Comparison of ENCODE assay signal across 19 cellular contexts in the genomic region with DNA sequence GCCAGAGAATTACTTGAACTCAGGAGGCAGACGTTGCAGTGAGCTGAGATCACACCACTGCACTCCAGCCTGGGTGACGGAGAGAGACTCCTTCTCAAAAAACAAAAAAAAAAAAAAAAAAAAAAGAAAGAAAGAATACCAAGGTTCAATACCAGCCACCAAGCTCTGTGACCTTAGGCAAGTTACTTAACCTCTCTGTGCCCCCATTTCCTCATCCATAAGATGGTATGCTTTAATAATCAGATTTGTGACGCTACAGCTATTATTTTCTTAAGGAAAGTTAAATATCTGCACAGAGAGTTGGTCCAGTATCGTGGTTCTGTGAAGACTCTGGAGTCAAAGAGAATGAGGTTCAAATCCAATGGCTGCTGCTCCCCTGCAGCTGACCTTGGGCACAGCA. TPM values are rescaled to one million over a fixed set of nuclear protein-coding genes. Genes with fewer than 3 reads are reported as not detected.
DNase-seq lines count a peak whose midpoint lies in the region; ATAC-seq, FAIRE-seq and TF ChIP-seq lines count a peak whose summit lies in the region.
"Had no signal": no experiment of that assay in that cellular context is flagged by ENCODE, and none has a peak within 500 bp of the region (broad histone marks: within the 10 kb centered on the region; RNA-seq: fewer than 3 reads in every experiment).

No MANE protein-coding gene starts in this region.

- H3K4me3 ChIP-seq in HepG2 (replicated peaks in 1 of 3; ENCODE audit: insufficient read depth in 1 of 3, low read depth in 2 of 3, low read length in 3 of 3) = no peak overlapping the region
- H3K4me3 ChIP-seq in right lobe of liver = no peak overlapping the region
- no peak overlapping the region for H3K4me3 ChIP-seq in H1 (ENCODE audit: extremely low read depth in 1 of 4, insufficient read depth in 2 of 4, low read depth in 3 of 4, low read length in 4 of 4)
- H3K4me3 ChIP-seq: A549; BLaER1 treated with 17β-estradiol and CSF1 and Interleukin-3, amounts not matched to agents 10 nM and 100 nM had no signal

- H3K23me2 ChIP-seq in H1 (ENCODE audit: low read depth, low read length) = peaks cover 4% of the 10 kb centered on the region; the same call in 1 of the 2 replicates

- TF ChIP-seq POLR2A in HepG2 (IDR thresholded peaks at IDR 0.05; ENCODE audit: insufficient read depth in 1 of 2, low read depth in 2 of 2, low read length in 2 of 2) (no peak), right lobe of liver (IDR thresholded peaks at IDR 0.05) (no peak), H1 (IDR thresholded peaks at IDR 0.05; ENCODE audit: control extremely low read depth in 1 of 2, low read depth in 2 of 2, low read length in 2 of 2) (no peak)

- no peak for FAIRE-seq in HepG2 (lab: Jason Lieb, UNC)
- FAIRE-seq in H1 (lab: Jason Lieb, UNC) = no peak
- FAIRE-seq: A549, D721Med, G401.6, GM12891 had no signal

- H3K4ac ChIP-seq in H1 (replicated peaks; ENCODE audit: insufficient read length, low read depth, low read length) = no peak overlapping the region

- TF ChIP-seq RAD21 in HepG2 (CRISPR knock-in tag; IDR thresholded peaks at IDR 0.05) = no peak
- no peak for TF ChIP-seq RAD21 in H1 (IDR thresholded peaks at IDR 0.05 in 1 of 2, conservative IDR thresholded peaks at IDR 0.05 in 1 of 2; ENCODE audit: low read depth in 2 of 2, low read length in 2 of 2)

- H3K27me3 ChIP-seq in HepG2 (ENCODE audit: control insufficient read depth in 1 of 2, insufficient read depth in 2 of 2, low read length in 2 of 2) (peaks cover 11 to 67% of the 10 kb centered on the region in 2 experiments), right lobe of liver (no peaks in the 10 kb centered on the region), H1 (replicated peaks in 1 of 4; ENCODE audit: control insufficient read depth in 3 of 4, extremely low read depth in 1 of 4, insufficient read depth in 3 of 4, low read length in 3 of 4) (peaks cover 0 to 18% (median 7%) of the 10 kb centered on the region in 4 experiments; a peak in 5 of 7 replicates)

- TF ChIP-seq EP300 in HepG2 (IDR thresholded peaks at IDR 0.05; ENCODE audit: low read depth in 2 of 2, low read length in 2 of 2) = no peak
- TF ChIP-seq EP300 in HepG2 (CRISPR knock-in tag; IDR thresholded peaks at IDR 0.05; ENCODE audit: borderline replicate concordance) = no peak
- TF ChIP-seq EP300 in H1 (IDR thresholded peaks at IDR 0.05; ENCODE audit: borderline replicate concordance in 1 of 2, low read depth in 2 of 2, low read length in 2 of 2) = no peak

- CTCF ChIA-PET in HepG2 (lab: Yijun Ruan, JAX; ENCODE audit: low intra/inter-chr PET ratio, low total read pairs) = no interaction called here
- CTCF ChIA-PET in H1 (lab: Charles Lee; ENCODE audit: partially characterized antibody) = interaction anchor here (1.2 to 2.7 kb wide), 7 partner anchors 12 to 227 kb away, joined by 3 to 8 read pairs (median 5); no protein-coding TSS in a partner anchor

- H3K14ac ChIP-seq in H1 (ENCODE audit: insufficient read length) = no peak overlapping the region

- no peak overlapping the region for H3K27ac ChIP-seq in HepG2 (ENCODE audit: extremely low read length, insufficient read depth, low read length)
- no peak overlapping the region for H3K27ac ChIP-seq in right lobe of liver
- H3K27ac ChIP-seq in H1 (ENCODE audit: low read depth, low read length) = no peak overlapping the region
- H3K27ac ChIP-seq: 22Rv1, A549, C4-2B had no signal

- no peak overlapping the region for H4K5ac ChIP-seq in H1 (ENCODE audit: insufficient read length, low read depth, low read length)

- no peak overlapping the region for H2AK5ac ChIP-seq in H1 (ENCODE audit: low read depth, low read length)

- 0 out of 2 replicates have a peak overlapping the region, but pooled peaks have one; percentile 36 for H3K18ac ChIP-seq in H1 (ENCODE audit: extremely low read depth, low read length)

- POLR2A ChIA-PET in HepG2 (lab: Yijun Ruan, JAX) = no interaction called here
- POLR2A ChIA-PET in H1 (lab: Charles Lee; ENCODE audit: partially characterized antibody) = no interaction called here

- H4K91ac ChIP-seq in H1 (replicated peaks; ENCODE audit: insufficient read length, low read length) = no peak overlapping the region

- no peak overlapping the region; the same call in 1 of the 2 replicates for H4K8ac ChIP-seq in H1 (ENCODE audit: extremely low read depth, insufficient read depth, low read length)

- in situ Hi-C loops in HepG2 (cut with HindIII; ENCODE audit: extremely low pct_ligation_motif_present, low pct_unique_long_range_greater_than_20kb) = no loop called here

- H3K4me2 ChIP-seq in HepG2 (ENCODE audit: low read depth, low read length) = no peak overlapping the region
- no peak overlapping the region for H3K4me2 ChIP-seq in H1 (ENCODE audit: insufficient read depth in 1 of 2, low read depth in 2 of 2, low read length in 2 of 2)
- H3K4me2 ChIP-seq: A549 had no signal

- no peak overlapping the region for H2BK12ac ChIP-seq in H1 (ENCODE audit: low read depth, low read length)

- H4K20me1 ChIP-seq in HepG2 (ENCODE audit: insufficient read depth, low read length) (no peaks in the 10 kb centered on the region), H1 (replicated peaks in 1 of 2; ENCODE audit: control insufficient read depth in 1 of 2, insufficient read depth in 2 of 2, low read length in 2 of 2) (no peaks in the 10 kb centered on the region)
- H4K20me1 ChIP-seq: BLaER1 treated with 17β-estradiol and CSF1 and Interleukin-3, amounts not matched to agents 10 nM and 100 nM had no signal

- H3K4me1 ChIP-seq in HepG2 (ENCODE audit: insufficient read depth, low read length) (no peaks in the 10 kb centered on the region), right lobe of liver (no peaks in the 10 kb centered on the region), H1 (replicated peaks in 1 of 4; ENCODE audit: control insufficient read depth in 3 of 4, insufficient read depth in 4 of 4, low read length in 3 of 4) (peaks cover 3 to 30% (median 16%) of the 10 kb centered on the region in 4 experiments)

- ATAC-seq in HepG2 (no peak), right lobe of liver (no peak), HG02588 (IDR thresholded peaks at IDR 0.05; ENCODE audit: unreplicated experiment) (no peak), GM18909 (IDR thresholded peaks at IDR 0.05; ENCODE audit: poor library complexity, unreplicated experiment) (no peak)
- ATAC-seq: CD8-positive, alpha-beta T cell had no signal

- no peak overlapping the region for H3K23ac ChIP-seq in H1 (ENCODE audit: insufficient read length)

- H3K9me3 ChIP-seq in HepG2 (ENCODE audit: low read length) (no peaks in the 10 kb centered on the region), right lobe of liver (no peaks in the 10 kb centered on the region), H1 (ENCODE audit: insufficient read depth in 2 of 2, low read depth in 1 of 2, low read length in 1 of 2) (no peaks in the 10 kb centered on the region)
- H3K9me3 ChIP-seq: A549, Caco-2 had no signal

- WGBS in HepG2 (ENCODE audit: low lambda C conversion rate) = 25% methylated on average over 4 of the region's 4 CpGs
- 76% methylated on average over 4 of the region's 4 CpGs for WGBS in right lobe of liver (ENCODE audit: insufficient coverage, low coverage, low lambda C conversion rate, missing lambda C conversion rate)
- 67% methylated on average over 4 of the region's 4 CpGs; no CpG with 5 or more reads in 1 of the 2 experiments for WGBS in H1 (ENCODE audit: extremely low coverage in 1 of 2, insufficient coverage in 1 of 2, insufficient read length in 1 of 2, insufficient replicate concordance in 2 of 2, low coverage in 1 of 2, low lambda C conversion rate in 2 of 2, missing lambda C conversion rate in 1 of 2), 2 experiments

- no peaks in the 10 kb centered on the region for H3K79me1 ChIP-seq in H1 (ENCODE audit: low read depth, low read length)

- no peak for DNase-seq in HepG2 (ENCODE audit: low spot score)
- DNase-seq in right lobe of liver = no peak
- DNase-seq in H1 (ENCODE audit: low read depth in 1 of 2, low spot score in 2 of 2) = no peak
- DNase-seq: AML-193; Caco-2; Calu3; CD4-positive, alpha-beta T cell; CD8-positive, alpha-beta T cell; DMS79 treated with DMSO at 0.1 percent for 48 hours; GF-D8 had no signal

- no peak overlapping the region for H3K56ac ChIP-seq in H1 (replicated peaks; ENCODE audit: insufficient read length, low read depth, low read length)

- H3K79me2 ChIP-seq in HepG2 (ENCODE audit: insufficient read depth, low read length) = no peaks in the 10 kb centered on the region
- H3K79me2 ChIP-seq in H1 (ENCODE audit: control insufficient read depth in 1 of 2, insufficient read depth in 2 of 2, low read length in 2 of 2) = no peaks in the 10 kb centered on the region

- no peak for TF ChIP-seq CTCF in HepG2 (CRISPR knock-in tag; IDR thresholded peaks at IDR 0.05)
- TF ChIP-seq CTCF in right lobe of liver (IDR thresholded peaks at IDR 0.05) = no peak
- no peak for TF ChIP-seq CTCF in H1 (IDR thresholded peaks at IDR 0.05; ENCODE audit: control extremely low read depth in 1 of 3, insufficient read depth in 1 of 3, low read depth in 1 of 3, low read length in 3 of 3)

- no TSS peak for BruUV-seq in HepG2 (replicated peaks; lab: Mats Ljungman, UMichigan)

- no peak overlapping the region for H2AFZ ChIP-seq in HepG2 (ENCODE audit: low read length)
- H2AFZ ChIP-seq in H1 (ENCODE audit: low read length) = no peak overlapping the region

- 0 out of 2 replicates have a peak overlapping the region, but pooled peaks have one; percentile 83 for H2BK15ac ChIP-seq in H1 (ENCODE audit: low read length)

- H3K36me3 ChIP-seq in HepG2 (replicated peaks in 1 of 2; ENCODE audit: control insufficient read depth in 1 of 2, insufficient read depth in 2 of 2, low read length in 2 of 2) = no peaks in the 10 kb centered on the region
- peaks cover 0 to 39% (median 6%) of the 10 kb centered on the region in 4 donors for H3K36me3 ChIP-seq in right lobe of liver
- no peaks in the 10 kb centered on the region for H3K36me3 ChIP-seq in H1 (ENCODE audit: control insufficient read depth in 2 of 4, insufficient read depth in 4 of 4, low read length in 3 of 4)
- H3K36me3 ChIP-seq: BLaER1 treated with 17β-estradiol and CSF1 and Interleukin-3, amounts not matched to agents 10 nM and 100 nM had no signal

- H2BK20ac ChIP-seq in H1 (ENCODE audit: low read length) = no peak overlapping the region

- intact Hi-C loops in HepG2 (cut with micrococcal nuclease; ENCODE audit: unreplicated experiment) (no loop called here), right lobe of liver (cut with DNase I) (no loop called here)

- no peak overlapping the region for H2BK5ac ChIP-seq in H1 (ENCODE audit: low read depth, low read length)

- H2BK120ac ChIP-seq in H1 (replicated peaks; ENCODE audit: low read depth, low read length) = no peak overlapping the region

- H3K9ac ChIP-seq in HepG2 (ENCODE audit: insufficient read depth, low read depth, low read length) (no peak overlapping the region), H1 (replicated peaks in 1 of 4; ENCODE audit: extremely low read depth in 1 of 4, low read depth in 3 of 4, low read length in 3 of 4) (no peak overlapping the region)
- H3K9ac ChIP-seq: BLaER1 treated with 17β-estradiol and CSF1 and Interleukin-3, amounts not matched to agents 10 nM and 100 nM had no signal

RNA-seq across cellular contexts. Expression of gene FADD, which starts 57.3 kb away (rescaled TPM):
- total RNA-seq in HepG2 (2016; rRNA removed; fragmentation: Illumina TruSeq; extraction: Trizol) (21.4 and 22.2 TPM in 2 replicates), right lobe of liver (10 to 100 TPM in 3 of 6 experiments, 1 to 10 TPM in 3; 8.8 to 17.5 (median 10.6) TPM)
- 5.0 and 5.9 TPM in 2 replicates for total RNA-seq in HepG2 (2016; cell fraction: cytosol; rRNA removed; fragmentation: Illumina TruSeq; extraction: Trizol; ENCODE audit: low read depth)
- 20.6 and 22.3 TPM in 2 replicates for total RNA-seq in HepG2 (2016; cell fraction: insoluble cytoplasmic fraction; rRNA removed; fragmentation: Illumina TruSeq; extraction: Trizol)
- 13.7 and 13.9 TPM in 2 replicates for total RNA-seq in HepG2 (2016; cell fraction: membrane; rRNA removed; fragmentation: Illumina TruSeq; extraction: Trizol)
- 9.1 and 12.1 TPM in 2 replicates for total RNA-seq in HepG2 (2016; cell fraction: nucleus; rRNA removed; fragmentation: Illumina TruSeq; extraction: Trizol)
- polyA plus RNA-seq in HepG2 (2011; rRNA removed) (14.2 and 14.9 TPM in 2 replicates), H1 (2011; rRNA removed) (29.0 and 37.4 TPM in 2 replicates)
- 16.0 and 16.7 TPM in 2 replicates for polyA plus RNA-seq in HepG2 (2011; cell fraction: cytosol; rRNA removed)
- polyA plus RNA-seq in HepG2 (2011; cell fraction: nucleus; rRNA removed) = 7.8 and 9.6 TPM in 2 replicates
- polyA plus RNA-seq in HepG2 (2012) = 10.4 and 12.8 TPM in 2 replicates
- polyA plus RNA-seq in HepG2 (2016; cell fraction: cytosol; fragmentation: Illumina TruSeq; extraction: Trizol; ENCODE audit: low read depth) = 3.2 TPM in 2 replicates
- polyA plus RNA-seq in HepG2 (2016; cell fraction: insoluble cytoplasmic fraction; fragmentation: Illumina TruSeq; extraction: Trizol; ENCODE audit: low read depth) = 20.0 and 20.2 TPM in 2 replicates
- polyA plus RNA-seq in HepG2 (2016; cell fraction: membrane; fragmentation: Illumina TruSeq; extraction: Trizol; ENCODE audit: low read depth) = 7.0 and 7.9 TPM in 2 replicates
- 15.0 and 15.1 TPM in 2 replicates for polyA plus RNA-seq in HepG2 (2016; cell fraction: nucleus; fragmentation: Illumina TruSeq; extraction: Trizol; ENCODE audit: insufficient read depth, low read depth)
- polyA minus RNA-seq in HepG2 (2011; rRNA and poly(A)+ RNA removed; ENCODE audit: low replicate concordance) = 21.5 and 78.8 TPM in 2 replicates
- polyA minus RNA-seq in HepG2 (2011; cell fraction: cytosol; rRNA and poly(A)+ RNA removed) = 8.5 and 9.1 TPM in 2 replicates
- 8.6 and 9.7 TPM in 2 replicates for polyA minus RNA-seq in HepG2 (2011; cell fraction: nucleus; rRNA and poly(A)+ RNA removed)
- 43.8 and 43.9 TPM in 2 replicates for total RNA-seq in H1 (2021; fragmentation: NEBNext Ultra II Directional; extraction: Animal tissue kit (Norgen Biotek cat#: 25700))
- polyA plus RNA-seq in H1 (2011; cell fraction: cytosol; rRNA removed) = 40.3 TPM
- polyA plus RNA-seq in H1 (2011; cell fraction: nucleus; rRNA removed) = 31.3 TPM
- 34.2 to 40.6 TPM (median 39.4 TPM) in 4 replicates for polyA plus RNA-seq in H1 (2012, experiment 1 of 2)
- polyA plus RNA-seq in H1 (2012, experiment 2 of 2) = 42.8 TPM
- polyA plus RNA-seq in H1 (2013, experiment 1 of 2) = 36.2 TPM
- polyA plus RNA-seq in H1 (2013, experiment 2 of 2) = 35.3 TPM
- 33.9 and 44.7 TPM in 2 replicates for polyA minus RNA-seq in H1 (2011; rRNA and poly(A)+ RNA removed)
- polyA minus RNA-seq in H1 (2011; cell fraction: cytosol; rRNA and poly(A)+ RNA removed) = 25.3 TPM
- polyA minus RNA-seq in H1 (2011; cell fraction: nucleus; rRNA and poly(A)+ RNA removed) = 22.5 TPM
